ENCODE assay signal across 8 cellular contexts in genomic region chr7:107563761-107564552, GRCh38. TPM values are rescaled to one million over a fixed set of nuclear protein-coding genes. Genes with fewer than 3 reads are reported as not detected.
DNase-seq lines count a peak whose midpoint lies in the region; ATAC-seq and TF ChIP-seq lines count a peak whose summit lies in the region.

TSS of gene COG5 (minus strand) at chr7:107563920. CDS start at chr7:107563896, 24 bp downstream.
TSS of gene DUS4L (plus strand) at chr7:107563971. CDS start at chr7:107567071, 3,100 bp downstream.

- in situ Hi-C loops in transverse colon (cut with MboI; ENCODE audit: low pct_ligation_motif_present in 1 of 4, low pct_unique_long_range_greater_than_20kb in 1 of 4, low sequenced_read_pairs in 3 of 4), result loop anchor here in 2 of 4 donors (25.0 kb wide), 1 partner anchor 173 kb away; the partner anchor contains the start of gene CBLL1 (in 2 of the 2)

- peak within 1 kb of the TSS; percentile 94 for H3K27ac Mint-ChIP-seq in HFFc6
- peak within 1 kb of the TSS; percentile 88 for H3K27ac Mint-ChIP-seq in activated naive CD8-positive, alpha-beta T cell treated with anti-CD3 and anti-CD28 coated beads, Interleukin-2, amount 50 U/mL, for 24 hours

- H3K36me3 ChIP-seq in cardiac muscle cell (no peaks in the 10 kb centered on the region), transverse colon (no peaks in the 10 kb centered on the region)

- H3K4me1 ChIP-seq in cardiac muscle cell (ENCODE audit: low read depth) (peaks cover 8% of the 10 kb centered on the region), transverse colon (peaks cover 19 to 48% (median 29%) of the 10 kb centered on the region in 4 donors)

- H3K4me3 ChIP-seq in GM12864 (ENCODE audit: low read depth, low read length) (peak within 1 kb of the TSS; percentile 85), cardiac muscle cell (peak within 1 kb of the TSS; percentile 78), transverse colon (peak within 1 kb of the TSS; percentile 78 to 94 (median 85))

- H3K9me3 ChIP-seq in cardiac muscle cell (ENCODE audit: low read depth), result no peaks in the 10 kb centered on the region
- no peaks in the 10 kb centered on the region for H3K9me3 ChIP-seq in transverse colon

- intact Hi-C loops in transverse colon (cut with DNase I; ENCODE audit: low total_unique reads), result no loop called here

- peaks cover 76% of the 10 kb centered on the region for H3K4me1 Mint-ChIP-seq in HFFc6 (ENCODE audit: low read depth)
- peaks cover 57% of the 10 kb centered on the region for H3K4me1 Mint-ChIP-seq in activated naive CD8-positive, alpha-beta T cell treated with anti-CD3 and anti-CD28 coated beads, Interleukin-2, amount 50 U/mL, for 24 hours

- no peak for TF ChIP-seq EP300 in transverse colon (IDR thresholded peaks at IDR 0.05; ENCODE audit: low read depth)

- DNase-seq in GM12864 (ENCODE audit: low read depth) (no peak), HFFc6 (peak; percentile 55), NAMALWA (ENCODE audit: low spot score) (peak; percentile 94), SW480 (ENCODE audit: low spot score) (peak; percentile 94), cardiac muscle cell (ENCODE audit: low read depth in 1 of 2, low spot score in 1 of 2) (peak; percentile 86 to 89), pons (ENCODE audit: low spot score) (peak; percentile 60), transverse colon (peak; percentile 88)
- peak; percentile 88 for DNase-seq in activated naive CD8-positive, alpha-beta T cell treated with anti-CD3 and anti-CD28 coated beads, Interleukin-2, amount 50 U/mL, for 24 hours

- 0% methylated on average over 2 to 33 of the region's 55 CpGs for WGBS in transverse colon (ENCODE audit: low coverage in 1 of 2), 2 donors

- H3K27me3 ChIP-seq in cardiac muscle cell (no peaks in the 10 kb centered on the region), transverse colon (no peaks in the 10 kb centered on the region)

- peak within 1 kb of the TSS; percentile 88 for H3K4me3 Mint-ChIP-seq in HFFc6
- H3K4me3 Mint-ChIP-seq in activated naive CD8-positive, alpha-beta T cell treated with anti-CD3 and anti-CD28 coated beads, Interleukin-2, amount 50 U/mL, for 24 hours, result peak within 1 kb of the TSS; percentile 83

- peak; percentile 72 for TF ChIP-seq POLR2A in transverse colon (IDR thresholded peaks at IDR 0.05)

- no peaks in the 10 kb centered on the region; the same call in 1 of the 2 replicates for H3K27me3 Mint-ChIP-seq in HFFc6 (ENCODE audit: insufficient read depth)
- no peaks in the 10 kb centered on the region for H3K27me3 Mint-ChIP-seq in activated naive CD8-positive, alpha-beta T cell treated with anti-CD3 and anti-CD28 coated beads, Interleukin-2, amount 50 U/mL, for 24 hours

- H3K27ac ChIP-seq in cardiac muscle cell, result peak within 1 kb of the TSS; percentile 96
- peak within 1 kb of the TSS; percentile 95 to 99 (median 98) for H3K27ac ChIP-seq in transverse colon

- no peak for TF ChIP-seq CTCF in GM12864 (IDR thresholded peaks at IDR 0.05; ENCODE audit: low read depth, low read length, missing control alignments)
- TF ChIP-seq CTCF in HFFc6 (IDR thresholded peaks at IDR 0.05), result peak; percentile 9; the same call in 1 of the 2 replicates
- TF ChIP-seq CTCF in cardiac muscle cell (IDR thresholded peaks at IDR 0.05; ENCODE audit: low read depth, low read length), result no peak
- no peak for TF ChIP-seq CTCF in transverse colon (IDR thresholded peaks at IDR 0.05)

- peak; percentile 96 for ATAC-seq in activated naive CD8-positive, alpha-beta T cell treated with anti-CD3 and anti-CD28 coated beads, Interleukin-2, amount 50 U/mL, for 24 hours

- H3K36me3 Mint-ChIP-seq in HFFc6 (ENCODE audit: low read depth), result peaks cover 22% of the 10 kb centered on the region
- peaks cover 11% of the 10 kb centered on the region for H3K36me3 Mint-ChIP-seq in activated naive CD8-positive, alpha-beta T cell treated with anti-CD3 and anti-CD28 coated beads, Interleukin-2, amount 50 U/mL, for 24 hours (ENCODE audit: low read depth)

- no peaks in the 10 kb centered on the region for H3K9me3 Mint-ChIP-seq in HFFc6
- H3K9me3 Mint-ChIP-seq in activated naive CD8-positive, alpha-beta T cell treated with anti-CD3 and anti-CD28 coated beads, Interleukin-2, amount 50 U/mL, for 24 hours, result no peaks in the 10 kb centered on the region

RNA-seq across cellular contexts. Expression of gene COG5, which starts in this region (rescaled TPM):
- total RNA-seq in HFFc6 (2021; fragmentation: NEBNext Ultra II Directional; extraction: Animal tissue kit (Norgen Biotek cat#: 25700)), result 10 to 100 TPM; 25.6 to 34.8 (median 31.6) TPM
- 63.1 and 69.1 TPM in 2 replicates for total RNA-seq in cardiac muscle cell
- polyA plus RNA-seq in cardiac muscle cell, result 20.4 and 26.2 TPM in 2 replicates
- 10 to 100 TPM; 15.7 to 48.2 (median 35.7) TPM for total RNA-seq in transverse colon

RNA-seq across cellular contexts. Expression of gene DUS4L, which starts in this region (rescaled TPM):
- 1 to 10 TPM; 4.9 to 8.0 (median 6.3) TPM for total RNA-seq in HFFc6 (2021; fragmentation: NEBNext Ultra II Directional; extraction: Animal tissue kit (Norgen Biotek cat#: 25700))
- total RNA-seq in cardiac muscle cell (19.2 and 22.5 TPM in 2 replicates), transverse colon (10 to 100 TPM in 1 of 4 donors, 1 to 10 TPM in 3; 1.2 to 10.2 (median 4.4) TPM)
- 12.8 and 17.4 TPM in 2 replicates for polyA plus RNA-seq in cardiac muscle cell
